Comparison of ENCODE assay signal across 18 cellular contexts in genomic region chr7:151210087-151210854, GRCh38. TPM values are rescaled to one million over a fixed set of nuclear protein-coding genes. Genes with fewer than 3 reads are reported as not detected.
DNase-seq lines count a peak whose midpoint lies in the region; ATAC-seq and TF ChIP-seq lines count a peak whose summit lies in the region.
"Had no signal": no experiment of that assay in that cellular context is flagged by ENCODE, and none has a peak within 500 bp of the region (broad histone marks: within the 10 kb centered on the region; RNA-seq: fewer than 3 reads in every experiment).

Gene H2BK1, minus strand, starts transcription at chr7:151210488. Its CDS starts 170 bp downstream, at chr7:151210318.

- H2BK120ac ChIP-seq in mesendoderm (ENCODE audit: low read depth, low read length), result no peak within 1 kb of the TSS

- H3K27me3 ChIP-seq in CD8-positive, alpha-beta memory T cell (ENCODE audit: insufficient read depth, low read length, poor library complexity, severe bottlenecking), result no peaks in the 10 kb centered on the region
- H3K27me3 ChIP-seq in mesendoderm (ENCODE audit: insufficient read depth, low read length, poor library complexity), result no peaks in the 10 kb centered on the region

- H3K4me1 Mint-ChIP-seq in CD8-positive, alpha-beta memory T cell, result peaks cover 28 to 40% (median 38%) of the 10 kb centered on the region in 3 donors
- peaks cover 12% of the 10 kb centered on the region for H3K4me1 Mint-ChIP-seq in WTC11

- POLR2A ChIA-PET in CD8-positive, alpha-beta memory T cell (lab: Charles Lee), result no interaction called here
- POLR2A ChIA-PET in WTC11 (lab: Charles Lee), result interaction anchor here (1.0 kb wide), 1 partner anchor 17 kb away, joined by 4 read pairs; the partner anchor contains the start of gene ABCF2

- H3K79me1 ChIP-seq in mesendoderm (ENCODE audit: low read length), result no peaks in the 10 kb centered on the region

- H2BK5ac ChIP-seq in mesendoderm (ENCODE audit: low read length), result no peak within 1 kb of the TSS

- TF ChIP-seq CTCF in WTC11 (IDR thresholded peaks at IDR 0.05), result no peak

- no peaks in the 10 kb centered on the region for H3K79me2 ChIP-seq in mesendoderm (ENCODE audit: control insufficient read depth, insufficient read depth, low read length)

- H4K5ac ChIP-seq in mesendoderm (ENCODE audit: low read length), result no peak within 1 kb of the TSS

- peaks cover 13% of the 10 kb centered on the region for H3K36me3 ChIP-seq in CD8-positive, alpha-beta memory T cell (ENCODE audit: insufficient read depth, low read length)
- peaks cover 10% of the 10 kb centered on the region for H3K36me3 ChIP-seq in mesendoderm (ENCODE audit: control insufficient read depth, insufficient read depth, low read length)

- H3K4me3 ChIP-seq in CD8-positive, alpha-beta memory T cell (ENCODE audit: low read length), result no peak within 1 kb of the TSS
- H3K4me3 ChIP-seq in mesendoderm (ENCODE audit: low read length), result no peak within 1 kb of the TSS
- H3K4me3 ChIP-seq: BLaER1 treated with 17β-estradiol and CSF1 and Interleukin-3, amounts not matched to agents 10 nM and 100 nM; PC-9; SK-N-MC had no signal

- no peaks in the 10 kb centered on the region for H3K9me3 ChIP-seq in CD8-positive, alpha-beta memory T cell (ENCODE audit: low read length)
- H3K9me3 ChIP-seq: BLaER1 treated with 17β-estradiol and CSF1 and Interleukin-3, amounts not matched to agents 10 nM and 100 nM had no signal

- no peak within 1 kb of the TSS for H2BK15ac ChIP-seq in mesendoderm (replicated peaks; ENCODE audit: low read depth)

- H3K27me3 Mint-ChIP-seq in CD8-positive, alpha-beta memory T cell, result peaks cover 0 to 2% of the 10 kb centered on the region in 2 donors
- no peaks in the 10 kb centered on the region; the same call in 1 of the 2 replicates for H3K27me3 Mint-ChIP-seq in WTC11 (ENCODE audit: low read depth)

- no peak within 1 kb of the TSS for H3K23ac ChIP-seq in mesendoderm (ENCODE audit: low read length)

- CTCF ChIA-PET in CD8-positive, alpha-beta memory T cell (lab: Charles Lee), result interaction anchor here (1.4 kb wide), 1 partner anchor 34 kb away, joined by 5 read pairs; no protein-coding TSS in a partner anchor
- CTCF ChIA-PET in WTC11 (lab: Charles Lee), result interaction anchor here (1.0 to 3.1 kb wide), 9 partner anchors 11 to 148 kb away, joined by 3 to 24 read pairs (median 7); partner anchors contain the start of gene ABCF2

- H3K36me3 Mint-ChIP-seq in CD8-positive, alpha-beta memory T cell, result peaks cover 9 to 41% (median 10%) of the 10 kb centered on the region in 3 donors
- peaks cover 20% of the 10 kb centered on the region for H3K36me3 Mint-ChIP-seq in WTC11

- H3K4me3 Mint-ChIP-seq in CD8-positive, alpha-beta memory T cell, result peak within 1 kb of the TSS in 1 of 7 donors; percentile 44
- H3K4me3 Mint-ChIP-seq in WTC11, result no peak within 1 kb of the TSS

- H3K18ac ChIP-seq in mesendoderm (ENCODE audit: low read length), result no peak within 1 kb of the TSS

- no peaks in the 10 kb centered on the region for H3K9me3 Mint-ChIP-seq in CD8-positive, alpha-beta memory T cell
- H3K9me3 Mint-ChIP-seq in WTC11, result no peaks in the 10 kb centered on the region

- H3K4me1 ChIP-seq in CD8-positive, alpha-beta memory T cell (ENCODE audit: insufficient read depth, low read length), result peaks cover 29% of the 10 kb centered on the region
- H3K4me1 ChIP-seq in mesendoderm (ENCODE audit: control insufficient read depth, low read depth, low read length), result peaks cover 2% of the 10 kb centered on the region

- no peak within 1 kb of the TSS for H3K4me2 ChIP-seq in mesendoderm (ENCODE audit: low read length)
- H3K4me2 ChIP-seq: BLaER1 treated with 17β-estradiol and CSF1 and Interleukin-3, amounts not matched to agents 10 nM and 100 nM; PC-9 had no signal

- ATAC-seq in WTC11, result peak; percentile 66
- ATAC-seq: Right ventricle myocardium inferior had no signal

- peak within 1 kb of the TSS in 6 of 8 donors; percentile 22 to 86 (median 66) for H3K27ac Mint-ChIP-seq in CD8-positive, alpha-beta memory T cell
- H3K27ac Mint-ChIP-seq in WTC11, result peak within 1 kb of the TSS; percentile 69; the same call in 1 of the 2 replicates

- H3K56ac ChIP-seq in mesendoderm (ENCODE audit: low read length), result no peak within 1 kb of the TSS

- H3K4ac ChIP-seq in mesendoderm (ENCODE audit: low read depth, low read length), result no peak within 1 kb of the TSS

- no CpG with 5 or more reads among the region's 17 CpGs for WGBS in mesendoderm (ENCODE audit: extremely low coverage, insufficient coverage, low lambda C conversion rate)

- H4K8ac ChIP-seq in mesendoderm (ENCODE audit: low read depth, low read length), result no peak within 1 kb of the TSS

- no peak within 1 kb of the TSS for H3K27ac ChIP-seq in CD8-positive, alpha-beta memory T cell (ENCODE audit: low read depth, low read length)
- no peak within 1 kb of the TSS for H3K27ac ChIP-seq in mesendoderm (ENCODE audit: low read depth, low read length)
- H3K27ac ChIP-seq: BLaER1 treated with 17β-estradiol and CSF1 and Interleukin-3, amounts not matched to agents 10 nM and 100 nM; PC-9; SK-N-MC had no signal

- H2AK5ac ChIP-seq in mesendoderm (ENCODE audit: low read length), result no peak within 1 kb of the TSS

- H3K9ac ChIP-seq in mesendoderm (ENCODE audit: low read length), result no peak within 1 kb of the TSS
- H3K9ac ChIP-seq: BLaER1 treated with 17β-estradiol and CSF1 and Interleukin-3, amounts not matched to agents 10 nM and 100 nM had no signal

- DNase-seq in AG08396 (ENCODE audit: low spot score), result peak; percentile 5
- DNase-seq in CD8-positive, alpha-beta memory T cell, result no peak
- peak; percentile 53 for DNase-seq in WTC11 (ENCODE audit: low spot score)
- DNase-seq in mesendoderm, result peak; percentile 36
- no peak for DNase-seq in stimulated activated CD4-positive, alpha-beta T cell treated with anti-CD3 and anti-CD28 coated beads, Interleukin-2, amount 100 ng/mL, for 48 hours
- no peak for DNase-seq in germinal center (ENCODE audit: low spot score)
- no peak for DNase-seq in ecto neural progenitor cell (ENCODE audit: low spot score)
- DNase-seq: DMS53, KG1, NCI-H1092, NCI-H345, NCI-H526 treated with DMSO at 0.1 percent for 48 hours, PC-9 had no signal

TF ChIP-seq in WTC11, 78 proteins besides CTCF, POLR2A, EP300 and RAD21:
- TF ChIP-seq ATF2 (CRISPR knock-in tag; IDR thresholded peaks at IDR 0.05; ENCODE audit: borderline replicate concordance, low read depth), result no peak
- TF ChIP-seq ATF6 (CRISPR knock-in tag; IDR thresholded peaks at IDR 0.05), result no peak

RNA-seq across cellular contexts. Expression of gene H2BK1, which starts in this region (rescaled TPM):
- under 1 TPM in 1 of 2 experiments, not detected in 1; 0.57 TPM for total RNA-seq in CD8-positive, alpha-beta memory T cell
- not detected for polyA plus RNA-seq in CD8-positive, alpha-beta memory T cell
- total RNA-seq in WTC11 (2021), result 0.87 TPM in 1 of 3 replicates, not detected in the others
- not detected for polyA plus RNA-seq in mesendoderm (2013, experiment 1 of 2)
- not detected for polyA plus RNA-seq in mesendoderm (2013, experiment 2 of 2)
- total RNA-seq: MCF 10A, PC-9, Right ventricle myocardium inferior had no signal
- polyA plus RNA-seq: AG04450 had no signal

Comparison
In these comparisons a context has a peak if more than half of its experiments do, and no peak if none do; other contexts are left out.
1. Peak in DNase-seq and ATAC-seq in WTC11; RNA of the gene not detected or under 1 TPM.
2. DNase-seq: peak in AG08396 (single experiment) and mesendoderm (single experiment); none in CD8-positive, alpha-beta memory T cell (0 of 5), stimulated activated CD4-positive, alpha-beta T cell treated with anti-CD3 and anti-CD28 coated beads, Interleukin-2, amount 100 ng/mL, for 48 hours (0 of 2), germinal center (single experiment) and ecto neural progenitor cell (single experiment).